Comparison of ENCODE assay signal across 8 cellular contexts in genomic region chr4:70703695-70704332, GRCh38. TPM values are rescaled to one million over a fixed set of nuclear protein-coding genes. Genes with fewer than 3 reads are reported as not detected.
A peak's percentile ranks its signal among the peaks of the same experiment; 100 is the strongest.
DNase-seq lines count a peak whose midpoint lies in the region; TF ChIP-seq lines count a peak whose summit lies in the region.

No MANE protein-coding gene starts in this region.

- in situ Hi-C loops in transverse colon (cut with MboI; ENCODE audit: low pct_ligation_motif_present in 1 of 4, low pct_unique_long_range_greater_than_20kb in 1 of 4, low sequenced_read_pairs in 3 of 4) = no loop called here

- H2AK5ac ChIP-seq in mesenchymal stem cell (ENCODE audit: low read length, severe bottlenecking) = no peak overlapping the region

- peak; percentile 29 for DNase-seq in CD1c-positive myeloid dendritic cell (ENCODE audit: extremely low spot score)
- DNase-seq in colonic mucosa = peak; percentile 38
- DNase-seq in mesenchymal stem cell = peak; percentile 51
- peak; percentile 18 for DNase-seq in transverse colon
- DNase-seq in cortex of kidney (lab: John Stamatoyannopoulos, UW) = no peak
- no peak for DNase-seq in Kasumi-1 (lab: John Stamatoyannopoulos, UW)

- H4K8ac ChIP-seq in mesenchymal stem cell (ENCODE audit: low read length) = peak overlapping the region; percentile 2

- CTCF ChIA-PET in HEK293 (lab: Yijun Ruan, JAX) = interaction anchor here (0.6 to 1.4 kb wide), 6 partner anchors 10 to 103 kb away, joined by 3 to 7 read pairs (median 4); no protein-coding TSS in a partner anchor

- no peaks in the 10 kb centered on the region for H3K36me3 ChIP-seq in HEK293 (ENCODE audit: control insufficient read depth in 2 of 2, insufficient read depth in 1 of 2, low read length in 2 of 2)
- H3K36me3 ChIP-seq in OCI-LY3 (replicated peaks; ENCODE audit: low read depth, low read length) = no peaks in the 10 kb centered on the region
- no peaks in the 10 kb centered on the region for H3K36me3 ChIP-seq in colonic mucosa
- H3K36me3 ChIP-seq in mesenchymal stem cell (ENCODE audit: control insufficient read depth in 1 of 2, insufficient read depth in 2 of 2, low read depth in 1 of 2, low read length in 2 of 2) = no peaks in the 10 kb centered on the region
- H3K36me3 ChIP-seq in transverse colon = no peaks in the 10 kb centered on the region

- H4K20me1 ChIP-seq in OCI-LY3 (ENCODE audit: insufficient read depth, low read length) = no peaks in the 10 kb centered on the region

- H3K27me3 ChIP-seq in OCI-LY3 (ENCODE audit: low read depth, low read length) = no peaks in the 10 kb centered on the region
- no peaks in the 10 kb centered on the region for H3K27me3 ChIP-seq in colonic mucosa
- no peaks in the 10 kb centered on the region for H3K27me3 ChIP-seq in mesenchymal stem cell (ENCODE audit: control insufficient read depth in 1 of 2, insufficient read depth in 1 of 2, low read length in 2 of 2)
- no peaks in the 10 kb centered on the region for H3K27me3 ChIP-seq in transverse colon

- H3K4me1 ChIP-seq in HEK293 (ENCODE audit: control insufficient read depth, insufficient read depth, low read length) (peaks cover 3% of the 10 kb centered on the region; the same call in 1 of the 2 replicates), OCI-LY3 (ENCODE audit: low read length) (peaks cover 22% of the 10 kb centered on the region), colonic mucosa (no peaks in the 10 kb centered on the region), mesenchymal stem cell (ENCODE audit: control insufficient read depth, insufficient read depth, low read depth, low read length) (peaks cover 3% of the 10 kb centered on the region), transverse colon (peaks cover 21 to 27% (median 25%) of the 10 kb centered on the region in 4 donors)

- no peak overlapping the region for H4K91ac ChIP-seq in mesenchymal stem cell (ENCODE audit: low read length)

- H2BK120ac ChIP-seq in mesenchymal stem cell (ENCODE audit: low read depth, low read length) = no peak overlapping the region

- H2BK5ac ChIP-seq in mesenchymal stem cell (ENCODE audit: low read depth, low read length, poor library complexity, severe bottlenecking) = peak overlapping the region; percentile 3

- POLR2A ChIA-PET in HEK293 (lab: Yijun Ruan, JAX) = interaction anchor here (0.6 to 1.6 kb wide), 3 partner anchors 11 to 15 kb away, joined by 3 to 8 read pairs (median 3); partner anchors contain the start of gene UTP3

- H2BK15ac ChIP-seq in mesenchymal stem cell (ENCODE audit: low read depth, poor library complexity, severe bottlenecking) = no peak overlapping the region

- H3K4me2 ChIP-seq in OCI-LY3 (ENCODE audit: low read length) (peak overlapping the region; percentile 86), mesenchymal stem cell (ENCODE audit: low read length, poor library complexity, severe bottlenecking) (peak overlapping the region; percentile 96)

- no peak for TF ChIP-seq EP300 in transverse colon (IDR thresholded peaks at IDR 0.05; ENCODE audit: low read depth)

- peak overlapping the region in 1 of 2 experiments; percentile 79 for H3K18ac ChIP-seq in mesenchymal stem cell (ENCODE audit: low read depth in 1 of 2, low read length in 2 of 2)

- peaks cover 5% of the 10 kb centered on the region for H3K79me1 ChIP-seq in mesenchymal stem cell (replicated peaks; ENCODE audit: low read length, poor library complexity, severe bottlenecking)

- WGBS in mesenchymal stem cell = 5% methylated on average over 13 of the region's 14 CpGs
- WGBS in transverse colon (ENCODE audit: low coverage in 1 of 2), 2 donors = 1 to 4% methylated on average over 14 of the region's 14 CpGs

- TF ChIP-seq CTCF in HEK293 (tag by site-specific recombination; IDR thresholded peaks at IDR 0.05) (no peak), OCI-LY3 (IDR thresholded peaks at IDR 0.05; ENCODE audit: low read depth, low read length) (no peak), colonic mucosa (IDR thresholded peaks at IDR 0.05) (no peak), transverse colon (IDR thresholded peaks at IDR 0.05) (no peak)

- H3K4me3 ChIP-seq in HEK293 (ENCODE audit: low read depth, low read length) = peak overlapping the region; percentile 66
- H3K4me3 ChIP-seq in OCI-LY3 (ENCODE audit: low read length) = peak overlapping the region; percentile 89
- peak overlapping the region; percentile 84 for H3K4me3 ChIP-seq in colonic mucosa
- peak overlapping the region in 1 of 2 experiments; percentile 85 for H3K4me3 ChIP-seq in mesenchymal stem cell (ENCODE audit: insufficient read depth in 1 of 2, low read depth in 1 of 2, low read length in 2 of 2)
- peak overlapping the region; percentile 82 to 99 (median 91) for H3K4me3 ChIP-seq in transverse colon

- no peak overlapping the region for H3K23ac ChIP-seq in mesenchymal stem cell (ENCODE audit: low read length in 2 of 2)

- H3K9me3 ChIP-seq in HEK293 (ENCODE audit: control insufficient read depth, insufficient read depth, low read depth, low read length) (no peaks in the 10 kb centered on the region), OCI-LY3 (ENCODE audit: insufficient read depth, low read length) (no peaks in the 10 kb centered on the region), colonic mucosa (no peaks in the 10 kb centered on the region), mesenchymal stem cell (ENCODE audit: control insufficient read depth, low read length) (no peaks in the 10 kb centered on the region), transverse colon (no peaks in the 10 kb centered on the region)

- H3K14ac ChIP-seq in mesenchymal stem cell (ENCODE audit: low read length in 2 of 2) = no peak overlapping the region

- H2AFZ ChIP-seq in OCI-LY3 (ENCODE audit: low read depth, low read length) (peak overlapping the region; percentile 73), mesenchymal stem cell (ENCODE audit: low read depth, low read length) (no peak overlapping the region)

- intact Hi-C loops in colonic mucosa (cut with DNase I) = no loop called here
- intact Hi-C loops in transverse colon (cut with DNase I; ENCODE audit: low total_unique reads) = loop anchor here (2.0 kb wide), 1 partner anchor 15 kb away; the partner anchor contains the start of gene UTP3

- no peak for TF ChIP-seq POLR2A in transverse colon (IDR thresholded peaks at IDR 0.05)

- peak overlapping the region; percentile 95 for H3K27ac ChIP-seq in HEK293 (ENCODE audit: extremely low read depth, low read depth, low read length)
- peak overlapping the region; percentile 88 for H3K27ac ChIP-seq in OCI-LY3 (ENCODE audit: low read length)
- H3K27ac ChIP-seq in colonic mucosa = peak overlapping the region; percentile 94
- peak overlapping the region; percentile 97 for H3K27ac ChIP-seq in mesenchymal stem cell (ENCODE audit: low read length, poor library complexity, severe bottlenecking)
- peak overlapping the region; percentile 93 to 99 (median 98) for H3K27ac ChIP-seq in transverse colon

- H3K4ac ChIP-seq in mesenchymal stem cell (ENCODE audit: low read depth in 1 of 2, low read length in 2 of 2) = peak overlapping the region in 1 of 2 experiments; percentile 73

- peaks cover 30% of the 10 kb centered on the region for H3K79me2 ChIP-seq in OCI-LY3 (ENCODE audit: low read length)

- H3K9ac ChIP-seq in OCI-LY3 (ENCODE audit: low read length) (peak overlapping the region; percentile 82), colonic mucosa (ENCODE audit: low read depth in 2 of 2, low read length in 2 of 2) (peak overlapping the region; percentile 75 to 93), mesenchymal stem cell (ENCODE audit: low read length) (peak overlapping the region; percentile 90)

- no peak overlapping the region for H2BK12ac ChIP-seq in mesenchymal stem cell (ENCODE audit: low read length in 2 of 2)

TF ChIP-seq in HEK293, 187 proteins besides CTCF, POLR2A, EP300 and RAD21 (continues in another document):
- TF ChIP-seq BCL11B (tag by site-specific recombination; IDR thresholded peaks at IDR 0.05; ENCODE audit: low read depth) = no peak
- TF ChIP-seq ZNF174 (tag by site-specific recombination; IDR thresholded peaks at IDR 0.05) = no peak
- TF ChIP-seq SCRT1 (tag by site-specific recombination; IDR thresholded peaks at IDR 0.05; ENCODE audit: borderline replicate concordance) = no peak; the same call in 1 of the 2 replicates
- peak; percentile 23; the same call in 1 of the 2 replicates for TF ChIP-seq PRDM1 (tag by site-specific recombination; IDR thresholded peaks at IDR 0.05)
- peak; percentile 84 for TF ChIP-seq ZNF585B (tag by site-specific recombination; IDR thresholded peaks at IDR 0.05)
- TF ChIP-seq ZNF610 (tag by site-specific recombination; IDR thresholded peaks at IDR 0.05; ENCODE audit: borderline replicate concordance) = no peak
- peak; percentile 70 for TF ChIP-seq SP7 (tag by site-specific recombination; IDR thresholded peaks at IDR 0.05)
- peak; percentile 29; the same call in 1 of the 2 replicates for TF ChIP-seq OSR2 (tag by site-specific recombination; IDR thresholded peaks at IDR 0.05)
- TF ChIP-seq ZNF423 (tag by site-specific recombination; IDR thresholded peaks at IDR 0.05) = no peak
- TF ChIP-seq ZNF473 (tag by site-specific recombination; IDR thresholded peaks at IDR 0.05) = no peak
- no peak for TF ChIP-seq ZBTB1 (tag by site-specific recombination; IDR thresholded peaks at IDR 0.05)
- TF ChIP-seq ZNF366 (tag by site-specific recombination; conservative IDR thresholded peaks at IDR 0.05) = peak; percentile 53; the same call in 1 of the 2 replicates
- TF ChIP-seq HOXA7 (CRISPR knock-in tag; IDR thresholded peaks at IDR 0.05; ENCODE audit: borderline replicate concordance) = no peak

RNA-seq across cellular contexts. Expression of gene UTP3, which starts 15.5 kb away (rescaled TPM):
- total RNA-seq in colonic mucosa (10 to 100 TPM; 20.0 to 22.8 TPM), transverse colon (10 to 100 TPM in 3 of 4 donors, 1 to 10 TPM in 1; 3.7 to 23.1 (median 19.4) TPM)
- polyA plus RNA-seq in mesenchymal stem cell (2013, experiment 1 of 2) = 36.2 TPM
- polyA plus RNA-seq in mesenchymal stem cell (2013, experiment 2 of 2) = 37.0 TPM

RNA-seq across cellular contexts. Expression of gene RUFY3, which starts 17.9 kb away (rescaled TPM):
- total RNA-seq in colonic mucosa = 10 to 100 TPM; 28.8 to 29.4 TPM
- 9.3 TPM for polyA plus RNA-seq in mesenchymal stem cell (2013, experiment 1 of 2)
- 8.0 TPM for polyA plus RNA-seq in mesenchymal stem cell (2013, experiment 2 of 2)
- 10 to 100 TPM; 39.6 to 93.9 (median 50.8) TPM for total RNA-seq in transverse colon

RNA-seq across cellular contexts. Expression of gene JCHAIN, which starts 37.5 kb away (rescaled TPM):
- total RNA-seq in colonic mucosa = 100 to 1,000 TPM; 392 to 396 TPM
- polyA plus RNA-seq in mesenchymal stem cell (2013, experiment 1 of 2) = not detected
- not detected for polyA plus RNA-seq in mesenchymal stem cell (2013, experiment 2 of 2)
- total RNA-seq in transverse colon = 1,000 to 10,000 TPM in 1 of 4 donors, 100 to 1,000 TPM in 1, 10 to 100 TPM in 2; 38.2 to 1,497 (median 176) TPM

Comparison
In these comparisons a context has a peak if more than half of its experiments do, and no peak if none do; other contexts are left out.
1. DNase-seq: peak in CD1c-positive myeloid dendritic cell (single experiment), colonic mucosa (single experiment), mesenchymal stem cell (single experiment) and transverse colon (single experiment); none in cortex of kidney (single experiment) and Kasumi-1 (0 of 2).
2. Peak in every context shown above with its lines, with median percentiles within 50 percentile points of each other: H3K27ac ChIP-seq and H3K9ac ChIP-seq.